ENCODE assay signal across 8 cellular contexts in the genomic region with DNA sequence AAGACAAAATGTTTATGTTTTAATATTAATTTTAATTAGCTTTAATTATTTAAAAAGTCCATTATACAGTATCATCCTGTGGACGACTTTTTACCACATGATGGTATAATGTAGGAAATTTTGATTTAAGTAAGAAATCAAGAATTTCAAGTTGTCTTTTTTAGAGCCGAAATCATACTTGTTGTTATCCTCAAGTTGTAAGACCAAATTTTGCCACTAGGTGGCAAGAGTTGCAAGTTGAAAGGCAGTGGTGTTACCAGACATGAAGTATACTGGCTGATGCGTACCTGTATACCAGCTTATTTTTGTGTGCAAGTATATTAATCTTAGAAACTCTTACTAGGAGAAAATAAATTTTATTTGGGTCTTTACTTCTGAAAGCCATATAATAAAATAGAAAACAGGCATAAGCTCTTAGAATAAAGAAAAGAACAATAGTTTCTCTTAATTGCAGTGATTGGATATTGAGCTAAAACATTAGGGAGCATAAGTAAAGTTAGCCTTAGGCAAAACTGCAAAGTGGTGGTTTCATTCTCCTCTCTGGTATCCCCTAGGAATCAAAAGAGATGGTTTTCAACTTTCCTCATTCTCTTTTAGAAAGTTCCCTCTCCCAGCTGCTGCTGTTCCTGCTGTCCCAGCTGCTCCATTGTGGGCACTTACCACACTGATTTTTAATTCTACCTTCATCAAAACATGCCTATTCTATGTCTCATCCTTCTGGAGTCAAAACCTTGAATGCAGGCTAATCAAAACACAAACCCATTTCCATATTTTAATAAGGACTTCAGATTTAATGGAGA.
DNase-seq lines count a peak whose midpoint lies in the region; ATAC-seq and TF ChIP-seq lines count a peak whose summit lies in the region.
"Had no signal": no experiment of that assay in that cellular context is flagged by ENCODE, and none has a peak within 500 bp of the region (broad histone marks: within the 10 kb centered on the region; RNA-seq: fewer than 3 reads in every experiment).

No MANE protein-coding gene starts in this region.

- no peaks in the 10 kb centered on the region for H3K36me3 ChIP-seq in transverse colon

- 8 to 13% methylated on average over 3 of the region's 3 CpGs for WGBS in transverse colon (ENCODE audit: low coverage in 1 of 2), 2 donors

- H3K9me3 ChIP-seq in transverse colon: no peaks in the 10 kb centered on the region

- TF ChIP-seq EP300 in transverse colon (IDR thresholded peaks at IDR 0.05; ENCODE audit: low read depth): no peak

- DNase-seq in GDM1 (lab: John Stamatoyannopoulos, UW) (peak; percentile 16), NCI-H748 treated with DMSO at 0.1 percent for 48 hours (lab: John Stamatoyannopoulos, UW) (peak; percentile 0), brain pericyte (ENCODE audit: low read depth, low spot score) (peak; percentile 18), kidney glomerular epithelial cell (lab: John Stamatoyannopoulos, UW) (peak; percentile 5), transverse colon (no peak)
- DNase-seq: activated naive CD8-positive, alpha-beta T cell treated with anti-CD3 and anti-CD28 coated beads, Interleukin-2, amount 10 ng/mL, durations not matched to agents 7 days and 5 days had no signal

- no peaks in the 10 kb centered on the region for H3K27me3 ChIP-seq in transverse colon

- H3K4me3 ChIP-seq in transverse colon: no peak overlapping the region

- TF ChIP-seq POLR2A in transverse colon (IDR thresholded peaks at IDR 0.05): no peak

- intact Hi-C loops in transverse colon (cut with DNase I; ENCODE audit: low total_unique reads): no loop called here

- no peak overlapping the region for H3K27ac ChIP-seq in transverse colon

- in situ Hi-C loops in transverse colon (cut with MboI; ENCODE audit: low pct_ligation_motif_present in 1 of 4, low pct_unique_long_range_greater_than_20kb in 1 of 4, low sequenced_read_pairs in 3 of 4): no loop called here

- ATAC-seq in GM21360 (IDR thresholded peaks at IDR 0.05; ENCODE audit: unreplicated experiment) (peak; percentile 90), HG03571 (IDR thresholded peaks at IDR 0.05; ENCODE audit: unreplicated experiment) (peak; percentile 82)

- no peaks in the 10 kb centered on the region for H3K4me1 ChIP-seq in transverse colon

- TF ChIP-seq CTCF in transverse colon (IDR thresholded peaks at IDR 0.05): peak; percentile 60 to 67 (median 62)
